ENCODE assay signal across 1 cellular context in the genomic region with DNA sequence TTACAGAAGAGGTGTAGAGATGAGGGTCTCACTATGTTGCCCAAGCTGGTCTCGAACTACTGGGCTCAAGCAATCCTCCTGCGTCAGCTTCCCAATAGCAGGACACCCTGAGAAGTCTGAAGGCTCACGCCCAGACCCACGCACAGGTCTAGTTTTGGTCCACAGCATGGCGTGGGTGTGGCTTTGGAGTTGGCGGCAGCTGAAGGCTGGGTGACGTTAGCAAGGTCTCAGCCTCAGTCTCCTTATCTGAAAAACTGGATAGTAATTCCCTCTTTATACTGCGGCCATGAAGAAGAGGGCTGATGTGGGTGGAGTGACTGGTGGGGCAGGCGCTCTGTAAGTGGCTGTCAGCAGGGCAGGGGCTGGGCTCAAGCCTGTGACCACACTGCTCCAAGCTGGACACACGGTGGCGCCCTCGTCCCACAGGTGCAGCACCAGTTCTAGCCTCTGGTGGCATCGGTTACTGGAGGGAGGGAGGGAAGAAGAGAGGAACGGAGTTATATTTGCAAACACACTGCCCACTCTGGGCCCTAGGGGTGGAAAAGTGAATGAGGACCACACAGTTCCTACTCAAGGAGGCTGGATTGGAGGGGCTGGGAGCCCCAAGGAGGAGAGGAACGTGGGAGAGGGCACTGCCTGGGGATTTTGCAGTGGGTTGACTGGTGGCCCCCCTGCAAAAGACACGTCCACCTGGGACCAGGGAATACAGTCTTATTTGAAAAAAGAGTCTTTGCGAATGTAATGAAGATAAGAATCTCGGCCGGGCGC.
TF ChIP-seq lines count a peak whose summit lies in the region.

No MANE protein-coding gene starts in this region.

TF ChIP-seq in HepG2, 621 proteins besides CTCF, POLR2A, EP300 and RAD21 (continued from another document and continues in another):
- TF ChIP-seq, protein P1, sequence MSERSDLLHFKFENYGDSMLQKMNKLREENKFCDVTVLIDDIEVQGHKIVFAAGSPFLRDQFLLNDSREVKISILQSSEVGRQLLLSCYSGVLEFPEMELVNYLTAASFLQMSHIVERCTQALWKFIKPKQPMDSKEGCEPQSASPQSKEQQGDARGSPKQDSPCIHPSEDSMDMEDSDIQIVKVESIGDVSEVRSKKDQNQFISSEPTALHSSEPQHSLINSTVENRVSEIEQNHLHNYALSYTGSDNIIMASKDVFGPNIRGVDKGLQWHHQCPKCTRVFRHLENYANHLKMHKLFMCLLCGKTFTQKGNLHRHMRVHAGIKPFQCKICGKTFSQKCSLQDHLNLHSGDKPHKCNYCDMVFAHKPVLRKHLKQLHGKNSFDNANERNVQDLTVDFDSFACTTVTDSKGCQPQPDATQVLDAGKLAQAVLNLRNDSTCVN (CRISPR knock-in tag; IDR thresholded peaks at IDR 0.05; ENCODE audit: borderline replicate concordance) = no peak
- TF ChIP-seq AKAP8 (CRISPR knock-in tag; IDR thresholded peaks at IDR 0.05) = no peak
- TF ChIP-seq XRCC5 (optimal IDR thresholded peaks at IDR 0.05; ENCODE audit: low read length) = peak; percentile 86
- TF ChIP-seq ZSCAN25 (CRISPR knock-in tag; IDR thresholded peaks at IDR 0.05) = peak; percentile 87
- peak; percentile 77; the same call in 1 of the 2 replicates for TF ChIP-seq ZNF782 (CRISPR knock-in tag; IDR thresholded peaks at IDR 0.05; ENCODE audit: borderline replicate concordance)
- peak; percentile 56 for TF ChIP-seq GABPB1 (CRISPR knock-in tag; IDR thresholded peaks at IDR 0.05)
- no peak for TF ChIP-seq RBAK (CRISPR knock-in tag; IDR thresholded peaks at IDR 0.05)
- TF ChIP-seq, protein P2, sequence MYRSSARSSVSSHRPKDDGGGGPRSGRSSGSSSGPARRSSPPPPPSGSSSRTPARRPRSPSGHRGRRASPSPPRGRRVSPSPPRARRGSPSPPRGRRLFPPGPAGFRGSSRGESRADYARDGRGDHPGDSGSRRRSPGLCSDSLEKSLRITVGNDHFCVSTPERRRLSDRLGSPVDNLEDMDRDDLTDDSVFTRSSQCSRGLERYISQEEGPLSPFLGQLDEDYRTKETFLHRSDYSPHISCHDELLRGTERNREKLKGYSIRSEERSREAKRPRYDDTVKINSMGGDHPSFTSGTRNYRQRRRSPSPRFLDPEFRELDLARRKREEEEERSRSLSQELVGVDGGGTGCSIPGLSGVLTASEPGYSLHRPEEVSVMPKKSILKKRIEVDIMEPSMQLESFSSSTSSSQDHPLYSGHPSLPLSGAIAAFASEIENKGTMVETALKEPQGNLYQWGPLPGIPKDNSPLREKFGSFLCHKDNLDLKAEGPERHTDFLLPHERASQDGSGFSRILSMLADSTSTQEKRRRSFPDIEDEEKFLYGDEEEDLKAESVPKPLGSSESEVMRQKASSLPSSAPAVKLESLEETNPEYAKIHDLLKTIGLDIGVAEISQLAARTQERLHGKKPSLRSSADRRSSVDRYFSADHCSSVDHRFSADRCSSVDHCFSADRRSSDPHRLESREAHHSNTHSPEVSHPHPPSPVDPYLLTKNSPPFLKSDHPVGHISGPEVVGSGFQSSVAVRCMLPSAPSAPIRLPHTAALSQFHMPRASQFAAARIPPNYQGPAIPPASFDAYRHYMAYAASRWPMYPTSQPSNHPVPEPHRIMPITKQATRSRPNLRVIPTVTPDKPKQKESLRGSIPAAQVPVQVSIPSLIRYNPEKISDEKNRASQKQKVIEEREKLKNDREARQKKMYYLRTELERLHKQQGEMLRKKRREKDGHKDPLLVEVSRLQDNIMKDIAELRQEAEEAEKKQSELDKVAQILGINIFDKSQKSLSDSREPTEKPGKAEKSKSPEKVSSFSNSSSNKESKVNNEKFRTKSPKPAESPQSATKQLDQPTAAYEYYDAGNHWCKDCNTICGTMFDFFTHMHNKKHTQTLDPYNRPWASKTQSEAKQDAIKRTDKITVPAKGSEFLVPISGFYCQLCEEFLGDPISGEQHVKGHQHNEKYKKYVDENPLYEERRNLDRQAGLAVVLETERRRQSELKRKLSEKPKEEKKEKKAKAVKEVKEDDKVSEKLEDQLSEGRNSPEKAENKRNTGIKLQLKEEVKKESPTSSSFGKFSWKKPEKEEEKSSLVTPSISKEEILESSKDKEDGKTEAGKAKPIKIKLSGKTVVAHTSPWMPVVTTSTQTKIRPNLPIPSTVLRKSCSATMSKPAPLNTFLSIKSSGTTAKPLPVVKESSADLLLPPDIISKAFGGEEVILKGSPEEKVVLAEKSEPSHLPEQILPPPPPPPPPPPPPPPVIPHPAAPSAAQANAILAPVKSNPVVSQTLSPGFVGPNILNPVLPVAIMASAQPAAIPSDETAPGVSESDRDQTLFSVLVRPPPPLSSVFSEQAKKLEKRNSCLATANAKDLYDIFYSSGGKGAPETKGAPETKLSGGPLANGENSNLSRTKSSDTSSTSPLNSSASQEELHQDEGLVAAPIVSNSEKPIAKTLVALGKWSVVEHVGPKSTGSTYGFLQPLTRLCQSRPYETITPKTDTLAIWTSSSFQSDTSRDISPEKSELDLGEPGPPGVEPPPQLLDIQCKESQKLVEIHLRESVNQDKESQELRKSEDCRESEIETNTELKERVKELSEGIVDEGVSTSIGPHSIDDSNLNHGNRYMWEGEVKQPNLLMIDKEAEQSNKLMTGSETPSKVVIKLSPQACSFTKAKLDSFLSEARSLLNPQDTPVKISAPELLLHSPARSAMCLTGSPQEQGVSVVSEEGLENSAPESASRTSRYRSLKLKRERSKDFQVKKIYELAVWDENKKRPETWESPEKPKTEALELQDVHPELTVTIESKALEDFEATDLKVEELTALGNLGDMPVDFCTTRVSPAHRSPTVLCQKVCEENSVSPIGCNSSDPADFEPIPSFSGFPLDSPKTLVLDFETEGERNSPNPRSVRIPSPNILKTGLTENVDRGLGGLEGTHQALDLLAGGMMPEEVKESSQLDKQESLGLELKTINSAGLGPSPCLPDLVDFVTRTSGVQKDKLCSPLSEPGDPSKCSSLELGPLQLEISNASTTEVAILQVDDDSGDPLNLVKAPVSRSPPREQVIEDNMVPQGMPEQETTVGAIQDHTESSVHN (CRISPR knock-in tag; IDR thresholded peaks at IDR 0.05) = peak; percentile 69; the same call in 1 of the 2 replicates
- TF ChIP-seq SP1 (IDR thresholded peaks at IDR 0.05) = no peak
- TF ChIP-seq SP1 (CRISPR knock-in tag; IDR thresholded peaks at IDR 0.05) = peak; percentile 58; the same call in 1 of the 2 replicates
- TF ChIP-seq, protein P3, sequence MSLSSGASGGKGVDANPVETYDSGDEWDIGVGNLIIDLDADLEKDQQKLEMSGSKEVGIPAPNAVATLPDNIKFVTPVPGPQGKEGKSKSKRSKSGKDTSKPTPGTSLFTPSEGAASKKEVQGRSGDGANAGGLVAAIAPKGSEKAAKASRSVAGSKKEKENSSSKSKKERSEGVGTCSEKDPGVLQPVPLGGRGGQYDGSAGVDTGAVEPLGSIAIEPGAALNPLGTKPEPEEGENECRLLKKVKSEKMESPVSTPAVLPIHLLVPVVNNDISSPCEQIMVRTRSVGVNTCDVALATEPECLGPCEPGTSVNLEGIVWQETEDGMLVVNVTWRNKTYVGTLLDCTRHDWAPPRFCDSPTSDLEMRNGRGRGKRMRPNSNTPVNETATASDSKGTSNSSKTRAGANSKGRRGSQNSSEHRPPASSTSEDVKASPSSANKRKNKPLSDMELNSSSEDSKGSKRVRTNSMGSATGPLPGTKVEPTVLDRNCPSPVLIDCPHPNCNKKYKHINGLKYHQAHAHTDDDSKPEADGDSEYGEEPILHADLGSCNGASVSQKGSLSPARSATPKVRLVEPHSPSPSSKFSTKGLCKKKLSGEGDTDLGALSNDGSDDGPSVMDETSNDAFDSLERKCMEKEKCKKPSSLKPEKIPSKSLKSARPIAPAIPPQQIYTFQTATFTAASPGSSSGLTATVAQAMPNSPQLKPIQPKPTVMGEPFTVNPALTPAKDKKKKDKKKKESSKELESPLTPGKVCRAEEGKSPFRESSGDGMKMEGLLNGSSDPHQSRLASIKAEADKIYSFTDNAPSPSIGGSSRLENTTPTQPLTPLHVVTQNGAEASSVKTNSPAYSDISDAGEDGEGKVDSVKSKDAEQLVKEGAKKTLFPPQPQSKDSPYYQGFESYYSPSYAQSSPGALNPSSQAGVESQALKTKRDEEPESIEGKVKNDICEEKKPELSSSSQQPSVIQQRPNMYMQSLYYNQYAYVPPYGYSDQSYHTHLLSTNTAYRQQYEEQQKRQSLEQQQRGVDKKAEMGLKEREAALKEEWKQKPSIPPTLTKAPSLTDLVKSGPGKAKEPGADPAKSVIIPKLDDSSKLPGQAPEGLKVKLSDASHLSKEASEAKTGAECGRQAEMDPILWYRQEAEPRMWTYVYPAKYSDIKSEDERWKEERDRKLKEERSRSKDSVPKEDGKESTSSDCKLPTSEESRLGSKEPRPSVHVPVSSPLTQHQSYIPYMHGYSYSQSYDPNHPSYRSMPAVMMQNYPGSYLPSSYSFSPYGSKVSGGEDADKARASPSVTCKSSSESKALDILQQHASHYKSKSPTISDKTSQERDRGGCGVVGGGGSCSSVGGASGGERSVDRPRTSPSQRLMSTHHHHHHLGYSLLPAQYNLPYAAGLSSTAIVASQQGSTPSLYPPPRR (CRISPR knock-in tag; IDR thresholded peaks at IDR 0.05; ENCODE audit: borderline replicate concordance) = peak; percentile 39; the same call in 1 of the 2 replicates
- no peak for TF ChIP-seq GABPA (IDR thresholded peaks at IDR 0.05; ENCODE audit: low read depth, low read length)
- peak; percentile 38; the same call in 1 of the 2 replicates for TF ChIP-seq GABPA (CRISPR knock-in tag; IDR thresholded peaks at IDR 0.05; ENCODE audit: low read depth)
- TF ChIP-seq THAP11 (CRISPR knock-in tag; IDR thresholded peaks at IDR 0.05) = 0 out of 2 replicates have a peak, but pooled peaks have one; percentile 41
- peak; percentile 67; the same call in 1 of the 2 replicates for TF ChIP-seq HNRNPL (IDR thresholded peaks at IDR 0.05; ENCODE audit: low read depth, low read length)
- 0 out of 2 replicates have a peak, but pooled peaks have one; percentile 27 for TF ChIP-seq ZNF337 (CRISPR knock-in tag; IDR thresholded peaks at IDR 0.05; ENCODE audit: borderline replicate concordance, low read depth)
- TF ChIP-seq ZNF34 (CRISPR knock-in tag; IDR thresholded peaks at IDR 0.05; ENCODE audit: borderline replicate concordance) = peak; percentile 49; the same call in 1 of the 2 replicates
- TF ChIP-seq TCF7 (IDR thresholded peaks at IDR 0.05; ENCODE audit: low read depth) = no peak
- TF ChIP-seq MEIS2 (CRISPR knock-in tag; IDR thresholded peaks at IDR 0.05) = 0 out of 2 replicates have a peak, but pooled peaks have one; percentile 52
- TF ChIP-seq ZNF350 (CRISPR knock-in tag; IDR thresholded peaks at IDR 0.05; ENCODE audit: borderline replicate concordance, low read depth) = peak; percentile 64; the same call in 1 of the 2 replicates
- TF ChIP-seq, protein P4, sequence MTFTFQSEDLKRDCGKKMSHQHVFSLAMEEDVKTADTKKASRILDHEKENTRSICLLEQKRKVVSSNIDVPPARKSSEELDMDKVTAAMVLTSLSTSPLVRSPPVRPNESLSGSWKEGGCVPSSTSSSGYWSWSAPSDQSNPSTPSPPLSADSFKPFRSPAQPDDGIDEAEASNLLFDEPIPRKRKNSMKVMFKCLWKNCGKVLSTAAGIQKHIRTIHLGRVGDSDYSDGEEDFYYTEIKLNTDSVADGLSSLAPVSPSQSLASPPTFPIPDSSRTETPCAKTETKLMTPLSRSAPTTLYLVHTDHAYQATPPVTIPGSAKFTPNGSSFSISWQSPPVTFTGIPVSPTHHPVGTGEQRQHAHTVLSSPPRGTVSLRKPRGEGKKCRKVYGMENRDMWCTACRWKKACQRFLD (CRISPR knock-in tag; IDR thresholded peaks at IDR 0.05; ENCODE audit: borderline replicate concordance) = 0 out of 2 replicates have a peak, but pooled peaks have one; percentile 44
- peak; percentile 52; the same call in 1 of the 2 replicates for TF ChIP-seq ZKSCAN8 (CRISPR knock-in tag; IDR thresholded peaks at IDR 0.05; ENCODE audit: borderline replicate concordance)
- TF ChIP-seq NFKB2 (CRISPR knock-in tag; IDR thresholded peaks at IDR 0.05; ENCODE audit: borderline replicate concordance) = peak; percentile 78; the same call in 1 of the 2 replicates
- TF ChIP-seq, protein P5, sequence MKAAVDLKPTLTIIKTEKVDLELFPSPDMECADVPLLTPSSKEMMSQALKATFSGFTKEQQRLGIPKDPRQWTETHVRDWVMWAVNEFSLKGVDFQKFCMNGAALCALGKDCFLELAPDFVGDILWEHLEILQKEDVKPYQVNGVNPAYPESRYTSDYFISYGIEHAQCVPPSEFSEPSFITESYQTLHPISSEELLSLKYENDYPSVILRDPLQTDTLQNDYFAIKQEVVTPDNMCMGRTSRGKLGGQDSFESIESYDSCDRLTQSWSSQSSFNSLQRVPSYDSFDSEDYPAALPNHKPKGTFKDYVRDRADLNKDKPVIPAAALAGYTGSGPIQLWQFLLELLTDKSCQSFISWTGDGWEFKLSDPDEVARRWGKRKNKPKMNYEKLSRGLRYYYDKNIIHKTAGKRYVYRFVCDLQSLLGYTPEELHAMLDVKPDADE (CRISPR knock-in tag; IDR thresholded peaks at IDR 0.05) = no peak
- peak; percentile 39; the same call in 1 of the 2 replicates for TF ChIP-seq ZNF614 (CRISPR knock-in tag; IDR thresholded peaks at IDR 0.05; ENCODE audit: borderline replicate concordance)
- TF ChIP-seq LCORL (IDR thresholded peaks at IDR 0.05) = no peak
- peak; percentile 55 for TF ChIP-seq LCORL (CRISPR knock-in tag; IDR thresholded peaks at IDR 0.05)
- no peak for TF ChIP-seq MAFK (conservative IDR thresholded peaks at IDR 0.05 in 1 of 2, IDR thresholded peaks at IDR 0.05 in 1 of 2; ENCODE audit: low read length in 2 of 2)
- TF ChIP-seq HMGA1 (CRISPR knock-in tag; conservative IDR thresholded peaks at IDR 0.05) = no peak
- peak; percentile 66; the same call in 1 of the 2 replicates for TF ChIP-seq ZNF567 (CRISPR knock-in tag; IDR thresholded peaks at IDR 0.05; ENCODE audit: borderline replicate concordance)
- peak; percentile 67; the same call in 1 of the 2 replicates for TF ChIP-seq AHR (CRISPR knock-in tag; IDR thresholded peaks at IDR 0.05)
- TF ChIP-seq, protein P6, sequence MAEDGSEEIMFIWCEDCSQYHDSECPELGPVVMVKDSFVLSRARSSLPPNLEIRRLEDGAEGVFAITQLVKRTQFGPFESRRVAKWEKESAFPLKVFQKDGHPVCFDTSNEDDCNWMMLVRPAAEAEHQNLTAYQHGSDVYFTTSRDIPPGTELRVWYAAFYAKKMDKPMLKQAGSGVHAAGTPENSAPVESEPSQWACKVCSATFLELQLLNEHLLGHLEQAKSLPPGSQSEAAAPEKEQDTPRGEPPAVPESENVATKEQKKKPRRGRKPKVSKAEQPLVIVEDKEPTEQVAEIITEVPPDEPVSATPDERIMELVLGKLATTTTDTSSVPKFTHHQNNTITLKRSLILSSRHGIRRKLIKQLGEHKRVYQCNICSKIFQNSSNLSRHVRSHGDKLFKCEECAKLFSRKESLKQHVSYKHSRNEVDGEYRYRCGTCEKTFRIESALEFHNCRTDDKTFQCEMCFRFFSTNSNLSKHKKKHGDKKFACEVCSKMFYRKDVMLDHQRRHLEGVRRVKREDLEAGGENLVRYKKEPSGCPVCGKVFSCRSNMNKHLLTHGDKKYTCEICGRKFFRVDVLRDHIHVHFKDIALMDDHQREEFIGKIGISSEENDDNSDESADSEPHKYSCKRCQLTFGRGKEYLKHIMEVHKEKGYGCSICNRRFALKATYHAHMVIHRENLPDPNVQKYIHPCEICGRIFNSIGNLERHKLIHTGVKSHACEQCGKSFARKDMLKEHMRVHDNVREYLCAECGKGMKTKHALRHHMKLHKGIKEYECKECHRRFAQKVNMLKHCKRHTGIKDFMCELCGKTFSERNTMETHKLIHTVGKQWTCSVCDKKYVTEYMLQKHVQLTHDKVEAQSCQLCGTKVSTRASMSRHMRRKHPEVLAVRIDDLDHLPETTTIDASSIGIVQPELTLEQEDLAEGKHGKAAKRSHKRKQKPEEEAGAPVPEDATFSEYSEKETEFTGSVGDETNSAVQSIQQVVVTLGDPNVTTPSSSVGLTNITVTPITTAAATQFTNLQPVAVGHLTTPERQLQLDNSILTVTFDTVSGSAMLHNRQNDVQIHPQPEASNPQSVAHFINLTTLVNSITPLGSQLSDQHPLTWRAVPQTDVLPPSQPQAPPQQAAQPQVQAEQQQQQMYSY (CRISPR knock-in tag; IDR thresholded peaks at IDR 0.05) = peak; percentile 69
- no peak for TF ChIP-seq EED (CRISPR knock-in tag; IDR thresholded peaks at IDR 0.05)
- TF ChIP-seq TEAD3 (CRISPR knock-in tag; optimal IDR thresholded peaks at IDR 0.05; ENCODE audit: borderline replicate concordance) = peak; percentile 68
